1 cellular context compared by ENCODE assay signal in genomic region chr17:82237746-82238561, GRCh38.
TF ChIP-seq lines count a peak whose summit lies in the region.

No MANE protein-coding gene starts in this region.

TF ChIP-seq in GM23338, 12 proteins besides CTCF, POLR2A, EP300 and RAD21 (continued from another document):
- TF ChIP-seq ETS1 (IDR thresholded peaks at IDR 0.05), result no peak
- TF ChIP-seq NANOG (IDR thresholded peaks at IDR 0.05; ENCODE audit: borderline replicate concordance), result no peak
- TF ChIP-seq EZH2phosphoT487 (IDR thresholded peaks at IDR 0.05; ENCODE audit: unreplicated experiment), result no peak
- TF ChIP-seq ZNF462 (CRISPR knock-in tag; IDR thresholded peaks at IDR 0.05), result no peak
- TF ChIP-seq ZNF114 (CRISPR knock-in tag; IDR thresholded peaks at IDR 0.05), result no peak
- TF ChIP-seq CREB1 (CRISPR knock-in tag; IDR thresholded peaks at IDR 0.05; ENCODE audit: low read depth), result no peak
TF ChIP-seq in GM23338: peak in this region for 0.
